Comparison of ENCODE assay signal across 8 cellular contexts in genomic region chr1:201282931-201283829, GRCh38. TPM values are rescaled to one million over a fixed set of nuclear protein-coding genes. Genes with fewer than 3 reads are reported as not detected.
DNase-seq lines count a peak whose midpoint lies in the region; ATAC-seq, FAIRE-seq and TF ChIP-seq lines count a peak whose summit lies in the region.

TSS of gene PKP1 (plus strand) at chr1:201283506. CDS start at chr1:201283703, 197 bp downstream.

- H3F3A ChIP-seq in GM23338 (replicated peaks; ENCODE audit: low read depth), result no peaks in the 10 kb centered on the region
- H3F3A ChIP-seq in smooth muscle cell (ENCODE audit: low read depth), result no peaks in the 10 kb centered on the region

- H3K9me3 ChIP-seq in right atrium auricular region (no peaks in the 10 kb centered on the region), smooth muscle cell (replicated peaks; ENCODE audit: low read depth) (no peaks in the 10 kb centered on the region)

- H3K27ac Mint-ChIP-seq in GM23338, result no peak within 1 kb of the TSS
- no peak within 1 kb of the TSS for H3K27ac Mint-ChIP-seq in activated T-cell treated with anti-CD3 and anti-CD28 coated beads, Interleukin-2, amount 50 U/mL, for 24 hours

- peak; percentile 83 for ATAC-seq in GM23338
- no peak for ATAC-seq in GM19395 (IDR thresholded peaks at IDR 0.05; ENCODE audit: unreplicated experiment)
- no peak for ATAC-seq in GM21423 (IDR thresholded peaks at IDR 0.05; ENCODE audit: unreplicated experiment)
- no peak for ATAC-seq in HG03442 (IDR thresholded peaks at IDR 0.05; ENCODE audit: unreplicated experiment)

- peak within 1 kb of the TSS; percentile 49; the same call in 2 of the 3 replicates for H3K4me3 Mint-ChIP-seq in GM23338
- peak within 1 kb of the TSS; percentile 19 for H3K4me3 Mint-ChIP-seq in activated T-cell treated with anti-CD3 and anti-CD28 coated beads, Interleukin-2, amount 50 U/mL, for 24 hours

- H4K20me1 ChIP-seq in GM23338 (replicated peaks; ENCODE audit: insufficient read depth) (no peaks in the 10 kb centered on the region), smooth muscle cell (ENCODE audit: low read depth) (no peaks in the 10 kb centered on the region)

- H3K4me3 ChIP-seq in GM23338, result peak within 1 kb of the TSS; percentile 53
- peak within 1 kb of the TSS; percentile 13 to 29 for H3K4me3 ChIP-seq in right atrium auricular region
- H3K4me3 ChIP-seq in smooth muscle cell, result peak within 1 kb of the TSS; percentile 37

- H3K36me3 ChIP-seq in GM23338 (ENCODE audit: insufficient read depth) (no peaks in the 10 kb centered on the region), right atrium auricular region (no peaks in the 10 kb centered on the region), smooth muscle cell (ENCODE audit: low read depth) (no peaks in the 10 kb centered on the region)

- H3K9me2 ChIP-seq in GM23338 (ENCODE audit: insufficient read depth), result no peaks in the 10 kb centered on the region

- peak within 1 kb of the TSS; percentile 82 for H3K4me2 ChIP-seq in GM23338
- peak within 1 kb of the TSS; percentile 80 for H3K4me2 ChIP-seq in smooth muscle cell

- no peaks in the 10 kb centered on the region for H3K36me3 Mint-ChIP-seq in GM23338 (ENCODE audit: low read depth)
- H3K36me3 Mint-ChIP-seq in activated T-cell treated with anti-CD3 and anti-CD28 coated beads, Interleukin-2, amount 50 U/mL, for 24 hours (ENCODE audit: low read depth), result no peaks in the 10 kb centered on the region

- no peak for FAIRE-seq in HTR-8/SVneo (lab: Jason Lieb, UNC)

- H3K9me3 Mint-ChIP-seq in GM23338, result no peaks in the 10 kb centered on the region
- no peaks in the 10 kb centered on the region for H3K9me3 Mint-ChIP-seq in activated T-cell treated with anti-CD3 and anti-CD28 coated beads, Interleukin-2, amount 50 U/mL, for 24 hours

- H3K9ac ChIP-seq in smooth muscle cell (ENCODE audit: low read depth), result peak within 1 kb of the TSS; percentile 11

- H2AFZ ChIP-seq in GM23338 (peak within 1 kb of the TSS; percentile 100), smooth muscle cell (ENCODE audit: low read depth) (peak within 1 kb of the TSS; percentile 73)

- H3K27me3 Mint-ChIP-seq in GM23338 (ENCODE audit: insufficient read depth, low read depth, poor library complexity), result peaks cover 15% of the 10 kb centered on the region
- H3K27me3 Mint-ChIP-seq in activated T-cell treated with anti-CD3 and anti-CD28 coated beads, Interleukin-2, amount 50 U/mL, for 24 hours, result peaks cover 52% of the 10 kb centered on the region

- WGBS in smooth muscle cell (ENCODE audit: low lambda C conversion rate), result 21% methylated on average over 38 of the region's 55 CpGs

- H3K79me2 ChIP-seq in GM23338 (replicated peaks; ENCODE audit: insufficient read depth) (no peaks in the 10 kb centered on the region), smooth muscle cell (ENCODE audit: low read depth) (peaks cover 37% of the 10 kb centered on the region)

- H3K4me1 Mint-ChIP-seq in GM23338, result peaks cover 13% of the 10 kb centered on the region
- H3K4me1 Mint-ChIP-seq in activated T-cell treated with anti-CD3 and anti-CD28 coated beads, Interleukin-2, amount 50 U/mL, for 24 hours (ENCODE audit: low read depth), result peaks cover 9% of the 10 kb centered on the region

- TF ChIP-seq CTCF in GM23338 (conservative IDR thresholded peaks at IDR 0.05; ENCODE audit: low read depth in 2 of 2), result no peak
- no peak for TF ChIP-seq CTCF in right atrium auricular region (IDR thresholded peaks at IDR 0.05)
- TF ChIP-seq CTCF in smooth muscle cell (IDR thresholded peaks at IDR 0.05; ENCODE audit: borderline replicate concordance, insufficient read depth, poor library complexity, severe bottlenecking), result no peak

- H3K4me1 ChIP-seq in GM23338 (ENCODE audit: insufficient read depth) (peaks cover 8% of the 10 kb centered on the region; the same call in 1 of the 2 replicates), right atrium auricular region (peaks cover 0 to 11% of the 10 kb centered on the region in 2 donors), smooth muscle cell (ENCODE audit: low read depth) (peaks cover 11% of the 10 kb centered on the region)

- peaks cover 44% of the 10 kb centered on the region for H3K27me3 ChIP-seq in GM23338 (ENCODE audit: insufficient read depth)
- H3K27me3 ChIP-seq in right atrium auricular region, result no peaks in the 10 kb centered on the region
- H3K27me3 ChIP-seq in smooth muscle cell (ENCODE audit: low read depth), result no peaks in the 10 kb centered on the region

- DNase-seq in GM23338 (ENCODE audit: low spot score) (peak; percentile 65), right atrium auricular region (ENCODE audit: low spot score) (no peak), smooth muscle cell (lab: John Stamatoyannopoulos, UW; ENCODE audit: unreplicated experiment) (peak; percentile 32), HTR-8/SVneo (ENCODE audit: insufficient read length, low spot score) (no peak)
- peak; percentile 43 for DNase-seq in activated T-cell treated with anti-CD3 and anti-CD28 coated beads, Interleukin-2, amount 50 U/mL, for 24 hours

- H3K27ac ChIP-seq in GM23338 (ENCODE audit: low read depth) (no peak within 1 kb of the TSS), right atrium auricular region (no peak within 1 kb of the TSS), smooth muscle cell (ENCODE audit: low read depth) (peak within 1 kb of the TSS; percentile 41)

TF ChIP-seq in GM23338, 12 proteins besides CTCF, POLR2A, EP300 and RAD21:
- TF ChIP-seq, protein P1, sequence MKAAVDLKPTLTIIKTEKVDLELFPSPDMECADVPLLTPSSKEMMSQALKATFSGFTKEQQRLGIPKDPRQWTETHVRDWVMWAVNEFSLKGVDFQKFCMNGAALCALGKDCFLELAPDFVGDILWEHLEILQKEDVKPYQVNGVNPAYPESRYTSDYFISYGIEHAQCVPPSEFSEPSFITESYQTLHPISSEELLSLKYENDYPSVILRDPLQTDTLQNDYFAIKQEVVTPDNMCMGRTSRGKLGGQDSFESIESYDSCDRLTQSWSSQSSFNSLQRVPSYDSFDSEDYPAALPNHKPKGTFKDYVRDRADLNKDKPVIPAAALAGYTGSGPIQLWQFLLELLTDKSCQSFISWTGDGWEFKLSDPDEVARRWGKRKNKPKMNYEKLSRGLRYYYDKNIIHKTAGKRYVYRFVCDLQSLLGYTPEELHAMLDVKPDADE (IDR thresholded peaks at IDR 0.05), result no peak
- TF ChIP-seq EZH2 (IDR thresholded peaks at IDR 0.05; ENCODE audit: low read depth, unreplicated experiment), result peak; percentile 41

RNA-seq across cellular contexts. Expression of gene PKP1, which starts in this region (rescaled TPM):
- total RNA-seq in GM23338 (2014; rRNA removed; shearing (Covaris generic)), result 0.58 and 0.83 TPM in 2 replicates
- polyA plus RNA-seq in GM23338 (2016; fragmentation: Nextera tagmentation; extraction: Ambion mirVana) (0.17 and 0.19 TPM in 2 replicates), smooth muscle cell (26.9 and 30.3 TPM in 2 replicates)
- total RNA-seq in right atrium auricular region (1 to 10 TPM in 1 of 2 donors, not detected in 1; 2.3 TPM), smooth muscle cell (43.6 and 52.5 TPM in 2 replicates)

Comparison
In these comparisons a context has a peak if more than half of its experiments do, and no peak if none do; other contexts are left out.
1. RNA of gene PKP1 (total RNA-seq): 43.6 to 52.5 TPM in smooth muscle cell; 2.3 TPM in right atrium auricular region and 0.58 to 0.83 TPM in GM23338; every median in the first group is over 10 times any median in the second.
2. RNA of gene PKP1 (polyA plus RNA-seq): 26.9 to 30.3 TPM in smooth muscle cell; 0.17 to 0.19 TPM in GM23338; every median in the first group is over 10 times any median in the second.
3. Peak in DNase-seq, ATAC-seq, H3K4me3 ChIP-seq and H3K4me2 ChIP-seq in GM23338; RNA of the gene not detected or under 1 TPM.
4. DNase-seq: peak in activated T-cell treated with anti-CD3 and anti-CD28 coated beads, Interleukin-2, amount 50 U/mL, for 24 hours (single experiment) and smooth muscle cell (single experiment); none in right atrium auricular region (single experiment) and HTR-8/SVneo (single experiment).
5. Peak in every context shown above with its lines, with median percentiles within 50 percentile points of each other: H3K4me3 ChIP-seq.